16 cellular contexts compared by ENCODE assay signal in the genomic region with DNA sequence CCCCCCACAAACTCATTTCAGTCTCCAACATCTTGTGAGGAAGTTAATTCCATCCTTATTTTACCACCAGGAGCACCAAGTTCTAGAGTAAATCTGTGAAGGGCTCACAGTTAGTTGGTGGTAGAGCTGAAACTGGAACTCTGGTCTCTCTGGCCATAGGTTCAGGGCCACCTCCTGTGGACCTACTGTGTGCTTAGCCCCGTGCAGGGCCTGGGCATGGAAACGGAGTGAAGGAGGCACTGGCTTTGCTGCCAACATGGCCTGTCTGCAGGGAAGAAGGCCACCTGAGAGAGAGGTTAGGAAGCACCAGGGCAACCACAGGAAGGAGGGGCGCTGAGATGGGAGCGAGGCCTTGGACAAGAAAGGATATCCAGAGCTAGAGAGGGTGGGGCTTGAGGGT. TPM values are rescaled to one million over a fixed set of nuclear protein-coding genes. Genes with fewer than 3 reads are reported as not detected.
DNase-seq lines count a peak whose midpoint lies in the region; ATAC-seq and TF ChIP-seq lines count a peak whose summit lies in the region.
"Had no signal": no experiment of that assay in that cellular context is flagged by ENCODE, and none has a peak within 500 bp of the region (broad histone marks: within the 10 kb centered on the region; RNA-seq: fewer than 3 reads in every experiment).

No MANE protein-coding gene starts in this region.

- no peak for TF ChIP-seq CTCF in cardiac muscle cell (IDR thresholded peaks at IDR 0.05; ENCODE audit: low read depth, low read length)
- peak; percentile 15 for TF ChIP-seq CTCF in VCaP (conservative IDR thresholded peaks at IDR 0.05)
- no peak for TF ChIP-seq CTCF in nephron (IDR thresholded peaks at IDR 0.05; ENCODE audit: unreplicated experiment in 3 of 3)
- no peak for TF ChIP-seq CTCF in uterus (IDR thresholded peaks at IDR 0.05)

- no peaks in the 10 kb centered on the region for H3K9me3 ChIP-seq in cardiac muscle cell (ENCODE audit: low read depth)
- H3K9me3 ChIP-seq in uterus: no peaks in the 10 kb centered on the region
- H3K9me3 ChIP-seq: gastroesophageal sphincter had no signal

- H3K36me3 ChIP-seq in cardiac muscle cell: no peaks in the 10 kb centered on the region
- H3K36me3 ChIP-seq in uterus: no peaks in the 10 kb centered on the region
- H3K36me3 ChIP-seq: gastroesophageal sphincter had no signal

- H3K4me1 ChIP-seq in cardiac muscle cell (ENCODE audit: low read depth) (peaks cover 36% of the 10 kb centered on the region), uterus (peaks cover 0 to 28% of the 10 kb centered on the region in 2 donors)

- H3K27me3 Mint-ChIP-seq in nephron (ENCODE audit: low read depth): peaks cover 6% of the 10 kb centered on the region

- no peak for ATAC-seq in left cardiac atrium

- H3K4me3 ChIP-seq in cardiac muscle cell (no peak overlapping the region), uterus (no peak overlapping the region)
- H3K4me3 ChIP-seq: gastroesophageal sphincter had no signal

- H3K36me3 Mint-ChIP-seq in nephron (ENCODE audit: low read depth): no peaks in the 10 kb centered on the region
- H3K36me3 Mint-ChIP-seq: activated naive CD4-positive, alpha-beta T cell treated with anti-CD3 and anti-CD28 coated beads, Interleukin-2, amount 10 ng/mL, durations not matched to agents 7 days and 5 days; immature natural killer cell; natural killer cell had no signal

- H3K27ac Mint-ChIP-seq in nephron: peak overlapping the region; percentile 59 to 62 (median 60)
- H3K27ac Mint-ChIP-seq: activated naive CD4-positive, alpha-beta T cell treated with anti-CD3 and anti-CD28 coated beads, Interleukin-2, amount 10 ng/mL, durations not matched to agents 7 days and 5 days; immature natural killer cell had no signal

- H3K4me1 Mint-ChIP-seq in nephron: peaks cover 65% of the 10 kb centered on the region

- DNase-seq in cardiac muscle cell (ENCODE audit: low read depth in 1 of 2, low spot score in 1 of 2) (no peak), left cardiac atrium (no peak), uterus (no peak), cerebellar nuclear complex (lab: John Stamatoyannopoulos, UW) (no peak), anterior cingulate cortex (lab: John Stamatoyannopoulos, UW) (no peak), kidney tubule cell (ENCODE audit: low spot score) (no peak)
- DNase-seq: activated CD4-positive, alpha-beta T cell treated with anti-CD3 and anti-CD28 coated beads, Interleukin-2, amount 50 U/mL, for 4 hours; activated naive CD4-positive, alpha-beta T cell treated with anti-CD3 and anti-CD28 coated beads, Interleukin-2, amount 10 ng/mL, durations not matched to agents 7 days and 5 days; aorta; immature natural killer cell; natural killer cell; NCI-H1930; NCI-H226 had no signal

- TF ChIP-seq POLR2A in uterus (IDR thresholded peaks at IDR 0.05): no peak

- H3K4me3 Mint-ChIP-seq in nephron: no peak overlapping the region
- H3K4me3 Mint-ChIP-seq: activated naive CD4-positive, alpha-beta T cell treated with anti-CD3 and anti-CD28 coated beads, Interleukin-2, amount 10 ng/mL, durations not matched to agents 7 days and 5 days; immature natural killer cell; natural killer cell had no signal

- H3K27me3 ChIP-seq in cardiac muscle cell: no peaks in the 10 kb centered on the region
- H3K27me3 ChIP-seq in uterus: no peaks in the 10 kb centered on the region
- H3K27me3 ChIP-seq: gastroesophageal sphincter had no signal

- intact Hi-C loops in left cardiac atrium (cut with DNase I): loop anchor here in 1 of 2 donors (5.0 kb wide), 1 partner anchor 362 kb away; no protein-coding TSS in a partner anchor
- intact Hi-C loops in uterus (cut with DNase I; ENCODE audit: low total_unique reads): loop anchor here (10.0 kb wide), 1 partner anchor 360 kb away; no protein-coding TSS in a partner anchor

- H3K9me3 Mint-ChIP-seq in nephron: no peaks in the 10 kb centered on the region
- H3K9me3 Mint-ChIP-seq: activated naive CD4-positive, alpha-beta T cell treated with anti-CD3 and anti-CD28 coated beads, Interleukin-2, amount 10 ng/mL, durations not matched to agents 7 days and 5 days; natural killer cell had no signal

- H3K27ac ChIP-seq in cardiac muscle cell: peak overlapping the region; percentile 74
- H3K27ac ChIP-seq in VCaP: no peak overlapping the region
- H3K27ac ChIP-seq in uterus: peak overlapping the region; percentile 48 to 73

RNA-seq across cellular contexts. Expression of a gene that starts 16.1 kb away (rescaled TPM):
- 105 TPM in 2 replicates for total RNA-seq in cardiac muscle cell
- polyA plus RNA-seq in cardiac muscle cell: 25.7 and 31.7 TPM in 2 replicates
- 10 to 100 TPM; 41.6 to 58.3 TPM for total RNA-seq in left cardiac atrium
- total RNA-seq in uterus: 100 to 1,000 TPM in 1 of 4 donors, 10 to 100 TPM in 3; 22.0 to 139 (median 31.6) TPM
